Comparison of ENCODE assay signal across 15 cellular contexts in the genomic region with DNA sequence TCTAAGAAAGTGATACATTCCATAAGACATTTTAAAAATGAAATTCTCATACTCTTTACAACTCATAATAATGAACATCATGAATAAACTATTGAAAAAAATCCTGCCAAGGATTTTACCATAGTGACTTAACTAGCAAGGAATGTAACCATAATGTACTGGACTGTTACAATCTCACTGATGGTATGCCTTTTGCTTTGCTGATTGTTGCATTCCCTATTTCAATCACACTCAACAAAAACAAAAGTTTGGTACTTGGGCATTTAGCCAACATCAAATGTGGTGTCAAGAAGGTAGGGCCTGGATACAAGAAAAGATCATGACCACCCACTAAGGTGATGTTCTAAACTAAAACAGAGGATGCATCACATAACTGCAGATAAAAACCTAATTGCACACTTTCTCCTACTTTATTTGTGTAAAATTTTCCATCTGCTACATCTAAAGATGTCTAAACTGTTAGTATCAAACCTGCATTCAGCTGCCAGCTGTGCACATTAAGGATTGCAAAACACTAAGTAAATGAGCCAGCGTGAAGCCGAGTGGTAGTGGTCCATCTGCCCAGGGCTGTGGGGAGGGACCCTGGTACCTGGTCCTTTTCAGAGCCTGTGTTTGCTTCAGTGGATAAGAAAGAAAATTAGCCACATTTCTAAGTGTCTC.
DNase-seq lines count a peak whose midpoint lies in the region; ATAC-seq and TF ChIP-seq lines count a peak whose summit lies in the region.
"Had no signal": no experiment of that assay in that cellular context is flagged by ENCODE, and none has a peak within 500 bp of the region (broad histone marks: within the 10 kb centered on the region; RNA-seq: fewer than 3 reads in every experiment).

No MANE protein-coding gene starts in this region.

- H3K9me3 Mint-ChIP-seq in endothelial cell (ENCODE audit: unreplicated experiment), result no peaks in the 10 kb centered on the region
- H3K9me3 Mint-ChIP-seq: endodermal cell had no signal

- H3K9me3 ChIP-seq in AG04450 (ENCODE audit: control insufficient read depth, insufficient read depth, low read length), result no peaks in the 10 kb centered on the region
- H3K9me3 ChIP-seq: sigmoid colon had no signal

- POLR2A ChIA-PET in AG04450 (lab: Yijun Ruan, JAX), result no interaction called here

- CTCF ChIA-PET in AG04450 (lab: Charles Lee), result no interaction called here

- in situ Hi-C loops in astrocyte of the spinal cord (cut with HindIII; ENCODE audit: low sequenced_read_pairs), result no loop called here

- no peak overlapping the region for H3K27ac Mint-ChIP-seq in endothelial cell (ENCODE audit: unreplicated experiment)
- H3K27ac Mint-ChIP-seq: endodermal cell had no signal

- peaks cover 2% of the 10 kb centered on the region for H3K27me3 Mint-ChIP-seq in endothelial cell (ENCODE audit: unreplicated experiment)

- DNase-seq in AG04450 (ENCODE audit: low read depth, low spot score) (peak; percentile 44), NCI-H1694 (lab: John Stamatoyannopoulos, UW) (peak; percentile 65), astrocyte of the spinal cord (ENCODE audit: low read depth, low spot score) (peak; percentile 75), iris pigment epithelial cell (ENCODE audit: low read depth) (peak; percentile 82), endothelial cell (ENCODE audit: low spot score) (no peak), epidermal melanocyte (ENCODE audit: insufficient read length, low spot score) (no peak), OCI-M2 (lab: John Stamatoyannopoulos, UW; ENCODE audit: unreplicated experiment) (no peak)
- DNase-seq: activated CD8-positive, alpha-beta memory T cell treated with anti-CD3 and anti-CD28 coated beads, Interleukin-2, amount 50 U/mL, for 4 hours; AML-193; endodermal cell; NCI-H2029 treated with DMSO at 0.1 percent for 48 hours; RPMI8226; sigmoid colon; tibial artery had no signal

- ATAC-seq in GM21825 (IDR thresholded peaks at IDR 0.05; ENCODE audit: unreplicated experiment), result no peak

- no peaks in the 10 kb centered on the region for H3K27me3 ChIP-seq in AG04450 (ENCODE audit: control insufficient read depth, insufficient read depth, low read length)
- H3K27me3 ChIP-seq: sigmoid colon, tibial artery had no signal

- no peaks in the 10 kb centered on the region for H3K4me1 Mint-ChIP-seq in endothelial cell (ENCODE audit: unreplicated experiment)

- no peak overlapping the region for H3K4me3 Mint-ChIP-seq in endothelial cell (ENCODE audit: unreplicated experiment)
- H3K4me3 Mint-ChIP-seq: endodermal cell had no signal

- peak overlapping the region; percentile 43 for H3K27ac ChIP-seq in AG04450 (ENCODE audit: low read depth, low read length)

- TF ChIP-seq CTCF in AG04450 (IDR thresholded peaks at IDR 0.05; ENCODE audit: low read depth, low read length) (no peak), astrocyte of the spinal cord (IDR thresholded peaks at IDR 0.05; ENCODE audit: low read depth, low read length) (no peak), endothelial cell (IDR thresholded peaks at IDR 0.05; ENCODE audit: unreplicated experiment) (no peak)

- no peak overlapping the region for H3K4me3 ChIP-seq in AG04450 (ENCODE audit: low read depth, low read length)
- no peak overlapping the region for H3K4me3 ChIP-seq in astrocyte of the spinal cord (ENCODE audit: low read depth, low read length)
- H3K4me3 ChIP-seq: sigmoid colon, tibial artery had no signal

- no peaks in the 10 kb centered on the region for H3K36me3 Mint-ChIP-seq in endothelial cell (ENCODE audit: low read depth, unreplicated experiment)

Comparison
In these comparisons a context has a peak if more than half of its experiments do, and no peak if none do; other contexts are left out.
1. DNase-seq: peak in AG04450 (single experiment), NCI-H1694 (single experiment), astrocyte of the spinal cord (single experiment) and iris pigment epithelial cell (single experiment); none in endothelial cell (single experiment), epidermal melanocyte (single experiment) and OCI-M2 (single experiment).